Comparison of ENCODE assay signal across 1 cellular context in the genomic region with DNA sequence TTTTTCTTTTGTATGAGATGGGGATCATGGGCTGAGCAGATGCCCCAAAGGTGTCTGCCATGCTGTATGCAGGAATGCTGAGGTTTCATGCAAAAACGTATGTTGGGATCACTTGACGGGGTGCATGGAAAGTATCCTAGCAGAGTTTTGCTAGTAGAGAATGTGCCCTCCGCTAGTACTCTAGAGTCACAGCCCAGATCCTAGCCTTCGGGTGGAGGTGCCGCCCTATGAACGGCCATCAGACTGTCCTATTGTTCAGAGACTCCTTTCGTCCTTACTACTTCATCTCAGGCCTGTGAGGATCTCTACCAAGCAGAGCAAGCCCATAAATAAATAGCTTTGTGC.
TF ChIP-seq lines count a peak whose summit lies in the region.

No MANE protein-coding gene starts in this region.

TF ChIP-seq in WTC11, 78 proteins besides CTCF, POLR2A, EP300 and RAD21 (continued from another document):
- TF ChIP-seq FOXP4 (CRISPR knock-in tag; IDR thresholded peaks at IDR 0.05), result no peak
- TF ChIP-seq ETV6 (CRISPR knock-in tag; IDR thresholded peaks at IDR 0.05), result no peak
- no peak for TF ChIP-seq ZNF425 (CRISPR knock-in tag; conservative IDR thresholded peaks at IDR 0.05)
- no peak for TF ChIP-seq ZBTB43 (CRISPR knock-in tag; IDR thresholded peaks at IDR 0.05)
- no peak for TF ChIP-seq NFYB (CRISPR knock-in tag; conservative IDR thresholded peaks at IDR 0.05; ENCODE audit: low read depth)
- TF ChIP-seq ZNF416 (CRISPR knock-in tag; IDR thresholded peaks at IDR 0.05), result no peak
- TF ChIP-seq FOXK1 (CRISPR knock-in tag; IDR thresholded peaks at IDR 0.05), result no peak
- no peak for TF ChIP-seq ZNF512 (CRISPR knock-in tag; IDR thresholded peaks at IDR 0.05; ENCODE audit: borderline replicate concordance)
- TF ChIP-seq, protein P1, sequence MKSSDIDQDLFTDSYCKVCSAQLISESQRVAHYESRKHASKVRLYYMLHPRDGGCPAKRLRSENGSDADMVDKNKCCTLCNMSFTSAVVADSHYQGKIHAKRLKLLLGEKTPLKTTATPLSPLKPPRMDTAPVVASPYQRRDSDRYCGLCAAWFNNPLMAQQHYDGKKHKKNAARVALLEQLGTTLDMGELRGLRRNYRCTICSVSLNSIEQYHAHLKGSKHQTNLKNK (CRISPR knock-in tag; IDR thresholded peaks at IDR 0.05), result no peak
- TF ChIP-seq CREM (CRISPR knock-in tag; IDR thresholded peaks at IDR 0.05), result no peak
